ENCODE assay signal across 8 cellular contexts in genomic region chr17:78970834-78971763, GRCh38. TPM values are rescaled to one million over a fixed set of nuclear protein-coding genes. Genes with fewer than 3 reads are reported as not detected.
DNase-seq lines count a peak whose midpoint lies in the region; ATAC-seq and TF ChIP-seq lines count a peak whose summit lies in the region.

No MANE protein-coding gene starts in this region.

- no peaks in the 10 kb centered on the region for H3K9me3 Mint-ChIP-seq in naive thymus-derived CD4-positive, alpha-beta T cell
- no peaks in the 10 kb centered on the region for H3K9me3 Mint-ChIP-seq in stimulated activated memory B cell treated with anti-CD40 and anti-IgM and Interleukin-4, amounts not matched to agents 10 μg/mL and 1 μg/mL and 100 μg/mL, for 72 hours

- no peak overlapping the region for H3K4me3 Mint-ChIP-seq in naive thymus-derived CD4-positive, alpha-beta T cell
- no peak overlapping the region for H3K4me3 Mint-ChIP-seq in stimulated activated memory B cell treated with anti-CD40 and anti-IgM and Interleukin-4, amounts not matched to agents 10 μg/mL and 1 μg/mL and 100 μg/mL, for 72 hours

- no peak for TF ChIP-seq POLR2A in Peyer's patch (IDR thresholded peaks at IDR 0.05)

- intact Hi-C loops in naive thymus-derived CD4-positive, alpha-beta T cell (cut with micrococcal nuclease): loop anchor here (1.0 to 5.0 kb wide), 2 partner anchors 44 to 106 kb away; partner anchors contain the start of gene TIMP2 (in 1 of the 2)

- no peaks in the 10 kb centered on the region for H3K27me3 Mint-ChIP-seq in naive thymus-derived CD4-positive, alpha-beta T cell
- peaks cover 43% of the 10 kb centered on the region for H3K27me3 Mint-ChIP-seq in stimulated activated memory B cell treated with anti-CD40 and anti-IgM and Interleukin-4, amounts not matched to agents 10 μg/mL and 1 μg/mL and 100 μg/mL, for 72 hours

- H3K27me3 ChIP-seq in Peyer's patch: no peaks in the 10 kb centered on the region
- no peaks in the 10 kb centered on the region for H3K27me3 ChIP-seq in naive thymus-derived CD4-positive, alpha-beta T cell (ENCODE audit: control insufficient read depth in 2 of 2, insufficient read depth in 2 of 2, low read length in 2 of 2)

- H3K36me3 ChIP-seq in Peyer's patch: peaks cover 0 to 42% (median 0%) of the 10 kb centered on the region in 3 donors
- peaks cover 0 to 40% (median 0%) of the 10 kb centered on the region in 3 experiments for H3K36me3 ChIP-seq in naive thymus-derived CD4-positive, alpha-beta T cell (ENCODE audit: control insufficient read depth in 2 of 3, insufficient read depth in 3 of 3, low read length in 3 of 3)

- H3K27ac ChIP-seq in Peyer's patch: peak overlapping the region in 1 of 4 donors; percentile 23
- no peak overlapping the region for H3K27ac ChIP-seq in naive thymus-derived CD4-positive, alpha-beta T cell (ENCODE audit: low read depth, low read length)

- no peaks in the 10 kb centered on the region for H3K9me3 ChIP-seq in Peyer's patch
- no peaks in the 10 kb centered on the region for H3K9me3 ChIP-seq in naive thymus-derived CD4-positive, alpha-beta T cell (ENCODE audit: control insufficient read depth in 2 of 3, low read length in 3 of 3)

- peaks cover 0 to 24% (median 4%) of the 10 kb centered on the region in 4 donors for H3K4me1 ChIP-seq in Peyer's patch
- H3K4me1 ChIP-seq in naive thymus-derived CD4-positive, alpha-beta T cell (ENCODE audit: control insufficient read depth in 2 of 2, insufficient read depth in 2 of 2, low read length in 2 of 2): peaks cover 0 to 6% of the 10 kb centered on the region in 2 donors

- ATAC-seq in esophagus mucosa (peak; percentile 45), HG02610 (IDR thresholded peaks at IDR 0.05; ENCODE audit: unreplicated experiment) (no peak)
- peak; percentile 86 for ATAC-seq in naive thymus-derived CD4-positive, alpha-beta T cell
- ATAC-seq in stimulated activated memory B cell treated with anti-CD40 and anti-IgM and Interleukin-4, amounts not matched to agents 10 μg/mL and 1 μg/mL and 100 μg/mL, for 72 hours: no peak

- no peak overlapping the region for H3K4me3 ChIP-seq in Jurkat, Clone E6-1 (ENCODE audit: low read length)
- no peak overlapping the region for H3K4me3 ChIP-seq in Peyer's patch
- no peak overlapping the region for H3K4me3 ChIP-seq in naive thymus-derived CD4-positive, alpha-beta T cell (ENCODE audit: low read length)

- peak; percentile 79 to 90 (median 87) for TF ChIP-seq CTCF in Peyer's patch (IDR thresholded peaks at IDR 0.05)

- CTCF ChIA-PET in naive thymus-derived CD4-positive, alpha-beta T cell (lab: Charles Lee): interaction anchor here (0.5 to 2.8 kb wide), 11 partner anchors 8 to 1300 kb away, joined by 3 to 25 read pairs (median 3); partner anchors contain the start of gene LGALS3BP

- POLR2A ChIA-PET in naive thymus-derived CD4-positive, alpha-beta T cell (lab: Charles Lee): interaction anchor here (1.5 to 1.6 kb wide), 2 partner anchors 105 to 130 kb away, joined by 4 to 5 read pairs; no protein-coding TSS in a partner anchor

- peaks cover 7 to 20% (median 11%) of the 10 kb centered on the region in 7 donors for H3K4me1 Mint-ChIP-seq in naive thymus-derived CD4-positive, alpha-beta T cell
- peaks cover 24% of the 10 kb centered on the region for H3K4me1 Mint-ChIP-seq in stimulated activated memory B cell treated with anti-CD40 and anti-IgM and Interleukin-4, amounts not matched to agents 10 μg/mL and 1 μg/mL and 100 μg/mL, for 72 hours

- peak; percentile 64 for DNase-seq in COLO668 (lab: John Stamatoyannopoulos, UW; ENCODE audit: unreplicated experiment)
- DNase-seq in Jurkat, Clone E6-1 (ENCODE audit: low read depth, low spot score): peak; percentile 63
- DNase-seq in Peyer's patch: peak; percentile 86 to 94 (median 87)
- peak; percentile 82 for DNase-seq in activated T-cell treated with anti-CD3 and anti-CD28 coated beads, Interleukin-2, amount 50 U/mL, for 1 hour
- peak; percentile 55 to 81 (median 70) for DNase-seq in naive thymus-derived CD4-positive, alpha-beta T cell

- H3K36me3 Mint-ChIP-seq in naive thymus-derived CD4-positive, alpha-beta T cell: peaks cover 0 to 9% (median 0%) of the 10 kb centered on the region in 5 donors
- no peaks in the 10 kb centered on the region for H3K36me3 Mint-ChIP-seq in stimulated activated memory B cell treated with anti-CD40 and anti-IgM and Interleukin-4, amounts not matched to agents 10 μg/mL and 1 μg/mL and 100 μg/mL, for 72 hours

- peak overlapping the region; percentile 5 to 93 (median 75) for H3K27ac Mint-ChIP-seq in naive thymus-derived CD4-positive, alpha-beta T cell
- peak overlapping the region; percentile 36 for H3K27ac Mint-ChIP-seq in stimulated activated memory B cell treated with anti-CD40 and anti-IgM and Interleukin-4, amounts not matched to agents 10 μg/mL and 1 μg/mL and 100 μg/mL, for 72 hours

RNA-seq across cellular contexts. Expression of gene LGALS3BP, which starts 8.6 kb away (rescaled TPM):
- polyA plus RNA-seq in Jurkat, Clone E6-1 (2012; ENCODE audit: insufficient read depth, insufficient read length): 0.66 TPM
- 1,000 to 10,000 TPM in 3 of 4 donors, 100 to 1,000 TPM in 1; 202 to 2,181 (median 1,427) TPM for total RNA-seq in Peyer's patch
- total RNA-seq in esophagus mucosa: 193 TPM
- total RNA-seq in naive thymus-derived CD4-positive, alpha-beta T cell: 100 to 1,000 TPM in 1 of 5 experiments, 10 to 100 TPM in 4; 44.7 to 267 (median 53.9) TPM
- 100 to 1,000 TPM; 116 to 122 TPM for polyA plus RNA-seq in naive thymus-derived CD4-positive, alpha-beta T cell

RNA-seq across cellular contexts. Expression of gene CANT1, which starts 38.5 kb away (rescaled TPM):
- polyA plus RNA-seq in Jurkat, Clone E6-1 (2012; ENCODE audit: insufficient read depth, insufficient read length): 24.8 TPM
- total RNA-seq in Peyer's patch: 100 to 1,000 TPM in 1 of 4 donors, 10 to 100 TPM in 3; 56.9 to 125 (median 80.0) TPM
- 55.5 TPM for total RNA-seq in esophagus mucosa
- total RNA-seq in naive thymus-derived CD4-positive, alpha-beta T cell: 10 to 100 TPM; 40.1 to 82.2 (median 43.0) TPM
- 10 to 100 TPM; 11.2 to 11.4 TPM for polyA plus RNA-seq in naive thymus-derived CD4-positive, alpha-beta T cell

RNA-seq across cellular contexts. Expression of gene TIMP2, which starts 45.9 kb away (rescaled TPM):
- 25.9 TPM for polyA plus RNA-seq in Jurkat, Clone E6-1 (2012; ENCODE audit: insufficient read depth, insufficient read length)
- 10 to 100 TPM; 27.2 to 73.2 (median 45.0) TPM for total RNA-seq in Peyer's patch
- 16.1 TPM for total RNA-seq in esophagus mucosa
- 10 to 100 TPM in 1 of 5 experiments, 1 to 10 TPM in 4; 1.2 to 46.1 (median 5.8) TPM for total RNA-seq in naive thymus-derived CD4-positive, alpha-beta T cell
- under 1 TPM; 0.23 to 0.31 TPM for polyA plus RNA-seq in naive thymus-derived CD4-positive, alpha-beta T cell

RNA-seq across cellular contexts. Expression of gene C1QTNF1, which starts 52.9 kb away (rescaled TPM):
- polyA plus RNA-seq in Jurkat, Clone E6-1 (2012; ENCODE audit: insufficient read depth, insufficient read length): 0.82 TPM
- total RNA-seq in Peyer's patch: 10 to 100 TPM in 3 of 4 donors, 1 to 10 TPM in 1; 6.3 to 20.6 (median 14.3) TPM
- total RNA-seq in esophagus mucosa: 4.1 TPM
- under 1 TPM in 1 of 5 experiments, not detected in 4; 0.10 TPM for total RNA-seq in naive thymus-derived CD4-positive, alpha-beta T cell
- not detected for polyA plus RNA-seq in naive thymus-derived CD4-positive, alpha-beta T cell

Comparison
In these comparisons a context has a peak if more than half of its experiments do, and no peak if none do; other contexts are left out.
1. ATAC-seq: peak in esophagus mucosa (single experiment) and naive thymus-derived CD4-positive, alpha-beta T cell (single experiment); none in stimulated activated memory B cell treated with anti-CD40 and anti-IgM and Interleukin-4, amounts not matched to agents 10 μg/mL and 1 μg/mL and 100 μg/mL, for 72 hours (single experiment) and HG02610 (single experiment).
2. Peak in every context shown above with its lines, with median percentiles within 50 percentile points of each other: DNase-seq.